In genomic region chr20:51404297-51405060, GRCh38 we compare ENCODE assay signal across 8 cellular contexts.
DNase-seq lines count a peak whose midpoint lies in the region; ATAC-seq, FAIRE-seq and TF ChIP-seq lines count a peak whose summit lies in the region.

No MANE protein-coding gene starts in this region.

- no peaks in the 10 kb centered on the region for H3K79me2 ChIP-seq in astrocyte (ENCODE audit: insufficient read depth, low read length)
- no peaks in the 10 kb centered on the region for H3K79me2 ChIP-seq in mesendoderm (ENCODE audit: control insufficient read depth, insufficient read depth, low read length)

- H3K36me3 ChIP-seq in astrocyte (ENCODE audit: insufficient read depth, low read length) (peaks cover 5% of the 10 kb centered on the region), mesendoderm (ENCODE audit: control insufficient read depth, insufficient read depth, low read length) (no peaks in the 10 kb centered on the region)

- H3K9me3 ChIP-seq in astrocyte (ENCODE audit: insufficient read depth, low read depth, low read length): peaks cover 3% of the 10 kb centered on the region

- peak overlapping the region; percentile 43 for H3K27ac ChIP-seq in astrocyte (ENCODE audit: low read depth, low read length)
- no peak overlapping the region for H3K27ac ChIP-seq in mesendoderm (ENCODE audit: low read depth, low read length)

- H3K4ac ChIP-seq in mesendoderm (ENCODE audit: low read depth, low read length): no peak overlapping the region

- H3K4me2 ChIP-seq in astrocyte (ENCODE audit: low read length): no peak overlapping the region
- H3K4me2 ChIP-seq in mesendoderm (ENCODE audit: low read length): no peak overlapping the region

- H3K56ac ChIP-seq in mesendoderm (ENCODE audit: low read length): no peak overlapping the region

- H3K4me3 ChIP-seq in astrocyte (ENCODE audit: insufficient read depth, low read depth, low read length) (no peak overlapping the region), mesendoderm (ENCODE audit: low read length) (no peak overlapping the region)

- no peaks in the 10 kb centered on the region for H4K20me1 ChIP-seq in astrocyte (ENCODE audit: insufficient read depth, low read length)

- H3K9ac ChIP-seq in astrocyte (ENCODE audit: low read length) (no peak overlapping the region), mesendoderm (ENCODE audit: low read length) (no peak overlapping the region)

- no peak overlapping the region for H3K27ac Mint-ChIP-seq in astrocyte (ENCODE audit: unreplicated experiment)

- peak; percentile 79 for ATAC-seq in GM18861 (IDR thresholded peaks at IDR 0.05; ENCODE audit: unreplicated experiment)
- ATAC-seq in HG02943 (IDR thresholded peaks at IDR 0.05; ENCODE audit: low read depth, unreplicated experiment): peak; percentile 77

- H2AK5ac ChIP-seq in mesendoderm (ENCODE audit: low read length): no peak overlapping the region

- no peak for FAIRE-seq in astrocyte (lab: Jason Lieb, UNC)

- no peak overlapping the region for H4K5ac ChIP-seq in mesendoderm (ENCODE audit: low read length)

- H3K27me3 Mint-ChIP-seq in astrocyte (ENCODE audit: low read depth, unreplicated experiment): peaks cover 6% of the 10 kb centered on the region

- peaks cover 16% of the 10 kb centered on the region for H3K36me3 Mint-ChIP-seq in astrocyte (ENCODE audit: low read depth, unreplicated experiment)

- no peak overlapping the region for H4K8ac ChIP-seq in mesendoderm (ENCODE audit: low read depth, low read length)

- H2BK120ac ChIP-seq in mesendoderm (ENCODE audit: low read depth, low read length): no peak overlapping the region

- peaks cover 3% of the 10 kb centered on the region for H3K4me1 ChIP-seq in astrocyte (ENCODE audit: insufficient read depth, low read length)
- no peaks in the 10 kb centered on the region for H3K4me1 ChIP-seq in mesendoderm (ENCODE audit: control insufficient read depth, low read depth, low read length)

- H3K18ac ChIP-seq in mesendoderm (ENCODE audit: low read length): no peak overlapping the region

- no peak overlapping the region for H3K23ac ChIP-seq in mesendoderm (ENCODE audit: low read length)

- H2AFZ ChIP-seq in astrocyte (ENCODE audit: low read depth, low read length): no peak overlapping the region

- H2BK5ac ChIP-seq in mesendoderm (ENCODE audit: low read length): no peak overlapping the region

- H3K4me3 Mint-ChIP-seq in astrocyte (ENCODE audit: unreplicated experiment): no peak overlapping the region

- no CpG with 5 or more reads among the region's 10 CpGs for WGBS in mesendoderm (ENCODE audit: extremely low coverage, insufficient coverage, low lambda C conversion rate)

- H3K79me1 ChIP-seq in mesendoderm (ENCODE audit: low read length): no peaks in the 10 kb centered on the region

- no peaks in the 10 kb centered on the region for H3K27me3 ChIP-seq in astrocyte (ENCODE audit: insufficient read depth, low read length)
- no peaks in the 10 kb centered on the region for H3K27me3 ChIP-seq in mesendoderm (ENCODE audit: insufficient read depth, low read length, poor library complexity)

- no peaks in the 10 kb centered on the region for H3K9me3 Mint-ChIP-seq in astrocyte (ENCODE audit: unreplicated experiment)

- H3K4me1 Mint-ChIP-seq in astrocyte (ENCODE audit: low read depth, unreplicated experiment): peaks cover 8% of the 10 kb centered on the region

- H2BK15ac ChIP-seq in mesendoderm (replicated peaks; ENCODE audit: low read depth): no peak overlapping the region

- no peak for TF ChIP-seq CTCF in astrocyte (IDR thresholded peaks at IDR 0.05; ENCODE audit: insufficient read depth, low read depth, low read length)

- DNase-seq in T-helper 1 cell: peak; percentile 79 to 99 (median 88)
- peak; percentile 39 for DNase-seq in astrocyte (ENCODE audit: low read depth)
- DNase-seq in stimulated activated CD4-positive, alpha-beta T cell treated with anti-CD3 and anti-CD28 coated beads, Interleukin-1b, Interleukin-23, amount 100 ng/mL, for 4 hours (ENCODE audit: low read depth in 2 of 2): peak; percentile 61 to 71
- no peak for DNase-seq in SW 1271 (lab: John Stamatoyannopoulos, UW)
- no peak for DNase-seq in NCI-H226
- DNase-seq in mesendoderm: no peak

Comparison
In these comparisons a context has a peak if more than half of its experiments do, and no peak if none do; other contexts are left out.
1. DNase-seq: peak in T-helper 1 cell (5 of 5), astrocyte (single experiment) and stimulated activated CD4-positive, alpha-beta T cell treated with anti-CD3 and anti-CD28 coated beads, Interleukin-1b, Interleukin-23, amount 100 ng/mL, for 4 hours (2 of 2); none in SW 1271 (0 of 2), NCI-H226 (single experiment) and mesendoderm (single experiment).